2 cellular contexts compared by ENCODE assay signal in the genomic region with DNA sequence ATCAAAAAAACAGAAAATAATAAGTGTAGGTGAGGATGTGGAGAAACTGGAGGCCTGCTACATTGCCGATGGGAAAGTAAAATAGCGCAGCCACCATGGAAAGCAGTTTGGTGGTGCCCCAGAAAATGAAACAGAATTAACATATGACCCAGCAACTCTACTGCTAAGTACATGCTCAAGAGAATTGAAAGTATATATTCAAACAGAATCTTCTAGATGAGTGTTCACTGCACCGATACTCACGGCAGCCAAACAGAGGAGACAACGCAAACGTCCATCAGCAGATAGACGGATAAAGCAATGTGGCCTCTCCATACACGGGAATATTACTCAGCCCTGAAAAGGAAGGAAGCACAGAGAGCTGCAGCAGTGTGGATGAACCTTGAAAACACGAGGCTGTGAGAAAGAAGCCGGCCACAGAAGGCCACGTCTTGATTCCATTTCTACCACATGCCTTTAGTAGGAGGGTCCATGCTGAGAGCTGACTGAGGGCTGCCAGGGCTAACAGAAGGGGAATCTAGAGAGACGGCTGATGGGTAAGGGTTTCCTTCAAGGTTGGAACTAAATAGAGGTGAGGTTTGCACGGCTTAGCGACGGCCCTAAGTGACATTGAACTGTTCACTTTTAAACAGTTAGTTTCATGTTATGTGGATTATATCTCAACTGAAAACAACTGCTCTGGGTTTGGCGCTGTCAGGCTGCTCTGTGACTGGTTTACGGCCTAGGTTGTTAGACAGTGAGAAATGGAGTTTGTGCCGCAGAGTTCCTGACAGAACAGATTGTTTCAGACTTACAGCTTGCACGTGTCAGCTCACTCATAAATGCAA.
TF ChIP-seq lines count a peak whose summit lies in the region.

No MANE protein-coding gene starts in this region.

TF ChIP-seq in HEK293, 187 proteins besides CTCF, POLR2A, EP300 and RAD21 (continued from another document):
- no peak for TF ChIP-seq ZBTB7A (tag by site-specific recombination; IDR thresholded peaks at IDR 0.05; ENCODE audit: low read depth)

TF ChIP-seq in GM12878, 131 proteins besides CTCF, POLR2A, EP300 and RAD21 (continued from another document):
- TF ChIP-seq, protein P1, sequence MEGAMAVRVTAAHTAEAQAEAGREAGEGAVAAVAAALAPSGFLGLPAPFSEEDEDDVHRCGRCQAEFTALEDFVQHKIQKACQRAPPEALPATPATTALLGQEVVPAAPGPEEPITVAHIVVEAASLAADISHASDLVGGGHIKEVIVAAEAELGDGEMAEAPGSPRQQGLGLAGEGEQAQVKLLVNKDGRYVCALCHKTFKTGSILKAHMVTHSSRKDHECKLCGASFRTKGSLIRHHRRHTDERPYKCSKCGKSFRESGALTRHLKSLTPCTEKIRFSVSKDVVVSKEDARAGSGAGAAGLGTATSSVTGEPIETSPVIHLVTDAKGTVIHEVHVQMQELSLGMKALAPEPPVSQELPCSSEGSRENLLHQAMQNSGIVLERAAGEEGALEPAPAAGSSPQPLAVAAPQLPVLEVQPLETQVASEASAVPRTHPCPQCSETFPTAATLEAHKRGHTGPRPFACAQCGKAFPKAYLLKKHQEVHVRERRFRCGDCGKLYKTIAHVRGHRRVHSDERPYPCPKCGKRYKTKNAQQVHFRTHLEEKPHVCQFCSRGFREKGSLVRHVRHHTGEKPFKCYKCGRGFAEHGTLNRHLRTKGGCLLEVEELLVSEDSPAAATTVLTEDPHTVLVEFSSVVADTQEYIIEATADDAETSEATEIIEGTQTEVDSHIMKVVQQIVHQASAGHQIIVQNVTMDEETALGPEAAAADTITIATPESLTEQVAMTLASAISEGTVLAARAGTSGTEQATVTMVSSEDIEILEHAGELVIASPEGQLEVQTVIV (IDR thresholded peaks at IDR 0.05; ENCODE audit: borderline replicate concordance, partially characterized antibody) = no peak
- TF ChIP-seq ESRRA (IDR thresholded peaks at IDR 0.05; ENCODE audit: low read length) (no peak), EGR1 (IDR thresholded peaks at IDR 0.05; ENCODE audit: borderline replicate concordance in 1 of 2, low read depth in 2 of 2, low read length in 2 of 2) (no peak), GATAD2B (conservative IDR thresholded peaks at IDR 0.05; ENCODE audit: low read depth) (no peak), BACH1 (IDR thresholded peaks at IDR 0.05; ENCODE audit: borderline replicate concordance) (no peak), JUNB (IDR thresholded peaks at IDR 0.05) (peak; percentile 37; the same call in 1 of the 2 replicates), IRF4 (IDR thresholded peaks at IDR 0.05; ENCODE audit: low read depth, low read length) (no peak), SMARCA5 (IDR thresholded peaks at IDR 0.05) (0 out of 2 replicates have a peak, but pooled peaks have one; percentile 21), NRF1 (conservative IDR thresholded peaks at IDR 0.05; ENCODE audit: low read depth, low read length) (no peak)
- TF ChIP-seq, protein P2, sequence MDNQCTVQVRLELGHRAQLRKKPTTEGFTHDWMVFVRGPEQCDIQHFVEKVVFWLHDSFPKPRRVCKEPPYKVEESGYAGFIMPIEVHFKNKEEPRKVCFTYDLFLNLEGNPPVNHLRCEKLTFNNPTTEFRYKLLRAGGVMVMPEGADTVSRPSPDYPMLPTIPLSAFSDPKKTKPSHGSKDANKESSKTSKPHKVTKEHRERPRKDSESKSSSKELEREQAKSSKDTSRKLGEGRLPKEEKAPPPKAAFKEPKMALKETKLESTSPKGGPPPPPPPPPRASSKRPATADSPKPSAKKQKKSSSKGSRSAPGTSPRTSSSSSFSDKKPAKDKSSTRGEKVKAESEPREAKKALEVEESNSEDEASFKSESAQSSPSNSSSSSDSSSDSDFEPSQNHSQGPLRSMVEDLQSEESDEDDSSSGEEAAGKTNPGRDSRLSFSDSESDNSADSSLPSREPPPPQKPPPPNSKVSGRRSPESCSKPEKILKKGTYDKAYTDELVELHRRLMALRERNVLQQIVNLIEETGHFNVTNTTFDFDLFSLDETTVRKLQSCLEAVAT (IDR thresholded peaks at IDR 0.05) = no peak
- TF ChIP-seq, protein P3, sequence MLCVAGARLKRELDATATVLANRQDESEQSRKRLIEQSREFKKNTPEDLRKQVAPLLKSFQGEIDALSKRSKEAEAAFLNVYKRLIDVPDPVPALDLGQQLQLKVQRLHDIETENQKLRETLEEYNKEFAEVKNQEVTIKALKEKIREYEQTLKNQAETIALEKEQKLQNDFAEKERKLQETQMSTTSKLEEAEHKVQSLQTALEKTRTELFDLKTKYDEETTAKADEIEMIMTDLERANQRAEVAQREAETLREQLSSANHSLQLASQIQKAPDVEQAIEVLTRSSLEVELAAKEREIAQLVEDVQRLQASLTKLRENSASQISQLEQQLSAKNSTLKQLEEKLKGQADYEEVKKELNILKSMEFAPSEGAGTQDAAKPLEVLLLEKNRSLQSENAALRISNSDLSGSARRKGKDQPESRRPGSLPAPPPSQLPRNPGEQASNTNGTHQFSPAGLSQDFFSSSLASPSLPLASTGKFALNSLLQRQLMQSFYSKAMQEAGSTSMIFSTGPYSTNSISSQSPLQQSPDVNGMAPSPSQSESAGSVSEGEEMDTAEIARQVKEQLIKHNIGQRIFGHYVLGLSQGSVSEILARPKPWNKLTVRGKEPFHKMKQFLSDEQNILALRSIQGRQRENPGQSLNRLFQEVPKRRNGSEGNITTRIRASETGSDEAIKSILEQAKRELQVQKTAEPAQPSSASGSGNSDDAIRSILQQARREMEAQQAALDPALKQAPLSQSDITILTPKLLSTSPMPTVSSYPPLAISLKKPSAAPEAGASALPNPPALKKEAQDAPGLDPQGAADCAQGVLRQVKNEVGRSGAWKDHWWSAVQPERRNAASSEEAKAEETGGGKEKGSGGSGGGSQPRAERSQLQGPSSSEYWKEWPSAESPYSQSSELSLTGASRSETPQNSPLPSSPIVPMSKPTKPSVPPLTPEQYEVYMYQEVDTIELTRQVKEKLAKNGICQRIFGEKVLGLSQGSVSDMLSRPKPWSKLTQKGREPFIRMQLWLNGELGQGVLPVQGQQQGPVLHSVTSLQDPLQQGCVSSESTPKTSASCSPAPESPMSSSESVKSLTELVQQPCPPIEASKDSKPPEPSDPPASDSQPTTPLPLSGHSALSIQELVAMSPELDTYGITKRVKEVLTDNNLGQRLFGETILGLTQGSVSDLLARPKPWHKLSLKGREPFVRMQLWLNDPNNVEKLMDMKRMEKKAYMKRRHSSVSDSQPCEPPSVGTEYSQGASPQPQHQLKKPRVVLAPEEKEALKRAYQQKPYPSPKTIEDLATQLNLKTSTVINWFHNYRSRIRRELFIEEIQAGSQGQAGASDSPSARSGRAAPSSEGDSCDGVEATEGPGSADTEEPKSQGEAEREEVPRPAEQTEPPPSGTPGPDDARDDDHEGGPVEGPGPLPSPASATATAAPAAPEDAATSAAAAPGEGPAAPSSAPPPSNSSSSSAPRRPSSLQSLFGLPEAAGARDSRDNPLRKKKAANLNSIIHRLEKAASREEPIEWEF (IDR thresholded peaks at IDR 0.05; ENCODE audit: insufficient replicate concordance, low read depth, low read length) = no peak
